ENCODE assay signal across 21 cellular contexts in genomic region chr2:96470089-96470488, GRCh38. TPM values are rescaled to one million over a fixed set of nuclear protein-coding genes. Genes with fewer than 3 reads are reported as not detected.
A peak's percentile ranks its signal among the peaks of the same experiment; 100 is the strongest.
DNase-seq lines count a peak whose midpoint lies in the region; ATAC-seq, FAIRE-seq and TF ChIP-seq lines count a peak whose summit lies in the region.
"Had no signal": no experiment of that assay in that cellular context is flagged by ENCODE, and none has a peak within 500 bp of the region (broad histone marks: within the 10 kb centered on the region; RNA-seq: fewer than 3 reads in every experiment).

No MANE protein-coding gene starts in this region.

- intact Hi-C loops in right lobe of liver (cut with DNase I) (loop anchor here in 1 of 2 donors (5.0 kb wide), 1 partner anchor 37 kb away; the partner anchor contains the start of gene NEURL3), gastrocnemius medialis (cut with DNase I; ENCODE audit: low total_unique reads) (loop anchor here (2.0 kb wide), 1 partner anchor 39 kb away; no protein-coding TSS in a partner anchor)

- H2AK5ac ChIP-seq in mesendoderm (ENCODE audit: low read length) = no peak overlapping the region

- H2AFZ ChIP-seq in astrocyte (ENCODE audit: low read depth, low read length) = no peak overlapping the region

- H3K27me3 Mint-ChIP-seq in astrocyte (ENCODE audit: low read depth, unreplicated experiment) = peaks cover 7% of the 10 kb centered on the region

- H3K27me3 ChIP-seq in astrocyte (ENCODE audit: insufficient read depth, low read length) = peaks cover 5% of the 10 kb centered on the region
- H3K27me3 ChIP-seq in right lobe of liver = no peaks in the 10 kb centered on the region
- H3K27me3 ChIP-seq in skeletal muscle satellite cell (ENCODE audit: control insufficient read depth, insufficient read depth, low read length) = peaks cover 40% of the 10 kb centered on the region
- H3K27me3 ChIP-seq in gastrocnemius medialis = peaks cover 0 to 15% (median 12%) of the 10 kb centered on the region in 3 donors
- H3K27me3 ChIP-seq in mesendoderm (ENCODE audit: insufficient read depth, low read length, poor library complexity) = no peaks in the 10 kb centered on the region
- H3K27me3 ChIP-seq: BE2C, SJCRH30, uterus had no signal

- TF ChIP-seq POLR2A in right lobe of liver (IDR thresholded peaks at IDR 0.05) = no peak
- TF ChIP-seq POLR2A in gastrocnemius medialis (IDR thresholded peaks at IDR 0.05) = no peak

- H3K9ac ChIP-seq in astrocyte (ENCODE audit: low read length) (no peak overlapping the region), skeletal muscle satellite cell (ENCODE audit: low read depth, low read length) (no peak overlapping the region), mesendoderm (ENCODE audit: low read length) (no peak overlapping the region)

- H2BK120ac ChIP-seq in mesendoderm (ENCODE audit: low read depth, low read length) = no peak overlapping the region

- H3K36me3 ChIP-seq in astrocyte (ENCODE audit: insufficient read depth, low read length) = no peaks in the 10 kb centered on the region
- no peaks in the 10 kb centered on the region for H3K36me3 ChIP-seq in right lobe of liver
- no peaks in the 10 kb centered on the region for H3K36me3 ChIP-seq in skeletal muscle satellite cell (ENCODE audit: insufficient read depth, low read length)
- no peaks in the 10 kb centered on the region for H3K36me3 ChIP-seq in gastrocnemius medialis
- no peaks in the 10 kb centered on the region for H3K36me3 ChIP-seq in mesendoderm (ENCODE audit: control insufficient read depth, insufficient read depth, low read length)
- H3K36me3 ChIP-seq: BE2C, esophagus squamous epithelium, HAP-1, SJCRH30, uterus had no signal

- H3K56ac ChIP-seq in mesendoderm (ENCODE audit: low read length) = no peak overlapping the region

- H3K9me3 ChIP-seq in astrocyte (ENCODE audit: insufficient read depth, low read depth, low read length) (no peaks in the 10 kb centered on the region), right lobe of liver (no peaks in the 10 kb centered on the region), skeletal muscle satellite cell (replicated peaks; ENCODE audit: low read length) (no peaks in the 10 kb centered on the region), gastrocnemius medialis (no peaks in the 10 kb centered on the region)
- H3K9me3 ChIP-seq: BE2C, esophagus squamous epithelium, HAP-1, SJCRH30, uterus had no signal

- H3K9me3 Mint-ChIP-seq in astrocyte (ENCODE audit: unreplicated experiment) = no peaks in the 10 kb centered on the region

- H3K27ac Mint-ChIP-seq in astrocyte (ENCODE audit: unreplicated experiment) = no peak overlapping the region

- H4K8ac ChIP-seq in mesendoderm (ENCODE audit: low read depth, low read length) = no peak overlapping the region

- H3K18ac ChIP-seq in mesendoderm (ENCODE audit: low read length) = no peak overlapping the region

- H3K4me3 Mint-ChIP-seq in astrocyte (ENCODE audit: unreplicated experiment) = no peak overlapping the region

- no peak overlapping the region for H2BK5ac ChIP-seq in mesendoderm (ENCODE audit: low read length)

- WGBS in right lobe of liver (ENCODE audit: insufficient coverage, low coverage, low lambda C conversion rate, missing lambda C conversion rate) = 27% methylated on average over 7 of the region's 7 CpGs
- no CpG with 5 or more reads among the region's 7 CpGs for WGBS in mesendoderm (ENCODE audit: extremely low coverage, insufficient coverage, low lambda C conversion rate)

- no peak overlapping the region for H3K27ac ChIP-seq in astrocyte (ENCODE audit: low read depth, low read length)
- no peak overlapping the region for H3K27ac ChIP-seq in right lobe of liver
- H3K27ac ChIP-seq in gastrocnemius medialis = no peak overlapping the region
- no peak overlapping the region for H3K27ac ChIP-seq in mesendoderm (ENCODE audit: low read depth, low read length)
- H3K27ac ChIP-seq: 22Rv1, esophagus squamous epithelium, SJCRH30, uterus had no signal

- H3K4ac ChIP-seq in mesendoderm (ENCODE audit: low read depth, low read length) = no peak overlapping the region

- H3K79me1 ChIP-seq in mesendoderm (ENCODE audit: low read length) = no peaks in the 10 kb centered on the region

- DNase-seq in DMS 273 (lab: John Stamatoyannopoulos, UW; ENCODE audit: unreplicated experiment) (peak; percentile 33), DMS 273 treated with DMSO at 0.1 percent for 48 hours (lab: John Stamatoyannopoulos, UW) (no peak), astrocyte (ENCODE audit: low read depth) (no peak), right lobe of liver (no peak), cortex of kidney (lab: John Stamatoyannopoulos, UW) (no peak), gastrocnemius medialis (no peak), mesendoderm (no peak)
- DNase-seq: BE2C; central memory CD4-positive, alpha-beta T cell; esophagus squamous epithelium; KBM-7; NCI-H1694 treated with DMSO at 0.1 percent for 48 hours; NCI-H2227 treated with DMSO at 0.1 percent for 48 hours; NCI-H82; PC-3; SJCRH30; uterus had no signal

- no peaks in the 10 kb centered on the region for H3K4me1 Mint-ChIP-seq in astrocyte (ENCODE audit: low read depth, unreplicated experiment)

- H4K5ac ChIP-seq in mesendoderm (ENCODE audit: low read length) = no peak overlapping the region

- TF ChIP-seq CTCF in astrocyte (IDR thresholded peaks at IDR 0.05; ENCODE audit: insufficient read depth, low read depth, low read length) = no peak
- no peak for TF ChIP-seq CTCF in right lobe of liver (IDR thresholded peaks at IDR 0.05)
- TF ChIP-seq CTCF in gastrocnemius medialis (IDR thresholded peaks at IDR 0.05 in 4 of 5, conservative IDR thresholded peaks at IDR 0.05 in 1 of 5) = no peak

- H4K20me1 ChIP-seq in astrocyte (ENCODE audit: insufficient read depth, low read length) = no peaks in the 10 kb centered on the region

- no peaks in the 10 kb centered on the region for H3K36me3 Mint-ChIP-seq in astrocyte (ENCODE audit: low read depth, unreplicated experiment)

- ATAC-seq in right lobe of liver (peak; percentile 26 to 57 (median 38)), gastrocnemius medialis (no peak)
- ATAC-seq: PC-3 had no signal

- no peaks in the 10 kb centered on the region for H3K79me2 ChIP-seq in astrocyte (ENCODE audit: insufficient read depth, low read length)
- H3K79me2 ChIP-seq in mesendoderm (ENCODE audit: control insufficient read depth, insufficient read depth, low read length) = no peaks in the 10 kb centered on the region

- H2BK15ac ChIP-seq in mesendoderm (replicated peaks; ENCODE audit: low read depth) = no peak overlapping the region

- peak overlapping the region; percentile 62 for H3K4me2 ChIP-seq in astrocyte (ENCODE audit: low read length)
- peak overlapping the region; percentile 13 for H3K4me2 ChIP-seq in skeletal muscle satellite cell (ENCODE audit: low read length)
- no peak overlapping the region for H3K4me2 ChIP-seq in mesendoderm (ENCODE audit: low read length)

- in situ Hi-C loops in gastrocnemius medialis (cut with MboI; ENCODE audit: low sequenced_read_pairs in 4 of 4) = no loop called here

- FAIRE-seq in astrocyte (lab: Jason Lieb, UNC) = no peak

- H3K4me3 ChIP-seq in astrocyte (ENCODE audit: insufficient read depth, low read depth, low read length) = no peak overlapping the region
- peak overlapping the region; percentile 21 to 39 (median 26) for H3K4me3 ChIP-seq in right lobe of liver
- H3K4me3 ChIP-seq in skeletal muscle satellite cell (ENCODE audit: low read length) = no peak overlapping the region
- peak overlapping the region in 2 of 4 donors; percentile 23 to 38 for H3K4me3 ChIP-seq in gastrocnemius medialis
- H3K4me3 ChIP-seq in mesendoderm (ENCODE audit: low read length) = no peak overlapping the region
- H3K4me3 ChIP-seq: HAP-1, SJCRH30, uterus had no signal

- H3K23ac ChIP-seq in mesendoderm (ENCODE audit: low read length) = no peak overlapping the region

- H3K4me1 ChIP-seq in astrocyte (ENCODE audit: insufficient read depth, low read length) = no peaks in the 10 kb centered on the region
- peaks cover 0 to 8% (median 0%) of the 10 kb centered on the region in 4 donors for H3K4me1 ChIP-seq in right lobe of liver
- H3K4me1 ChIP-seq in skeletal muscle satellite cell (ENCODE audit: control insufficient read depth, insufficient read depth, low read length) = no peaks in the 10 kb centered on the region
- peaks cover 0 to 7% of the 10 kb centered on the region in 2 donors for H3K4me1 ChIP-seq in gastrocnemius medialis
- H3K4me1 ChIP-seq in mesendoderm (ENCODE audit: control insufficient read depth, low read depth, low read length) = no peaks in the 10 kb centered on the region
- H3K4me1 ChIP-seq: BE2C, HAP-1, SJCRH30, uterus had no signal

RNA-seq across cellular contexts. Expression of gene NEURL3, which starts 35.1 kb away (rescaled TPM):
- 0.34 and 0.38 TPM in 2 replicates for total RNA-seq in astrocyte
- 1 to 10 TPM in 3 of 6 experiments, under 1 TPM in 3; 0.23 to 3.0 (median 1.4) TPM for total RNA-seq in right lobe of liver
- total RNA-seq in skeletal muscle satellite cell (2012; rRNA removed) = not detected in 2 replicates
- total RNA-seq in gastrocnemius medialis = not detected
- polyA plus RNA-seq in mesendoderm (2013, experiment 1 of 2) = not detected
- polyA plus RNA-seq in mesendoderm (2013, experiment 2 of 2) = 0.03 TPM
- total RNA-seq: esophagus squamous epithelium, SJCRH30, skeletal muscle tissue, uterus had no signal

Comparison
In these comparisons a context has a peak if more than half of its experiments do, and no peak if none do; other contexts are left out.
1. H3K4me3 ChIP-seq: peak in right lobe of liver (3 of 3); none in astrocyte (single experiment), skeletal muscle satellite cell (single experiment) and mesendoderm (single experiment).
2. ATAC-seq: peak in right lobe of liver (4 of 4); none in gastrocnemius medialis (0 of 2).